17 cellular contexts compared by ENCODE assay signal in the genomic region with DNA sequence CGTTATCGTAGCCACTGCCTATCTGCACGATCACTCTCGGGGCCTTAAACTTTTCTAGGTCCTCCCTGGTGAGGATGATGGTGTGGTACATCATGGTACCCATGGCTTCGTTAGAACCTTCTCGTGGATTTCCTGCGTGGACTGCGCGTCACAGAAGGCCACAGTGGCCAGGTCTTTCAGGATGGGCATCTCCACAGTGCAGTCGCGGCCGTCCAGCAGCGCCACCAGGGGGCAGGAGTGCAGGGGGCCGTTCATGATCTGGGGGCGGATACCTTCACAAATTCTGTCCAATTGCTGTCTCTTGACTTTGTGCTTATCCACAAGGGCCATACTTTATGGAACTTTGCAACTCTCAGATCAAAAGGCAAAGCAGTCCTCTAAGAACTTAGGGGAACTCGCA.
DNase-seq lines count a peak whose midpoint lies in the region; FAIRE-seq and TF ChIP-seq lines count a peak whose summit lies in the region.
"Had no signal": no experiment of that assay in that cellular context is flagged by ENCODE, and none has a peak within 500 bp of the region (broad histone marks: within the 10 kb centered on the region; RNA-seq: fewer than 3 reads in every experiment).

No MANE protein-coding gene starts in this region.

- H3K4me3 ChIP-seq in Loucy (ENCODE audit: low read length, poor library complexity, severe bottlenecking) (no peak overlapping the region), H1 (ENCODE audit: extremely low read depth in 1 of 4, insufficient read depth in 2 of 4, low read depth in 3 of 4, low read length in 4 of 4) (no peak overlapping the region), neuronal stem cell (ENCODE audit: low read length in 2 of 2) (no peak overlapping the region)
- H3K4me3 ChIP-seq: left lung had no signal

- no peak for FAIRE-seq in H1 (lab: Jason Lieb, UNC)
- FAIRE-seq: G401.6 had no signal

- H3K9ac ChIP-seq in Loucy (ENCODE audit: low read depth, low read length, poor library complexity, severe bottlenecking) (no peak overlapping the region), H1 (replicated peaks in 1 of 4; ENCODE audit: extremely low read depth in 1 of 4, low read depth in 3 of 4, low read length in 3 of 4) (no peak overlapping the region), neuronal stem cell (ENCODE audit: low read depth, low read length, poor library complexity) (no peak overlapping the region)

- H3K4me1 ChIP-seq in Loucy (ENCODE audit: insufficient read depth, low read length, poor library complexity, severe bottlenecking) (no peaks in the 10 kb centered on the region), H1 (replicated peaks in 1 of 4; ENCODE audit: control insufficient read depth in 3 of 4, insufficient read depth in 4 of 4, low read length in 3 of 4) (no peaks in the 10 kb centered on the region), neuronal stem cell (ENCODE audit: control insufficient read depth in 2 of 2, insufficient read depth in 1 of 2, low read depth in 1 of 2, low read length in 2 of 2) (no peaks in the 10 kb centered on the region)
- H3K4me1 ChIP-seq: left lung had no signal

- 0 out of 2 replicates have a peak overlapping the region, but pooled peaks have one; percentile 30 for H2AK5ac ChIP-seq in H1 (ENCODE audit: low read depth, low read length)
- no peak overlapping the region for H2AK5ac ChIP-seq in neuronal stem cell (ENCODE audit: low read depth, low read length)

- H3K36me3 Mint-ChIP-seq in activated T-helper 2 cell treated with anti-CD3 and anti-CD28 coated beads, Interferon-gamma antibody, Interleukin-2, Interleukin-4, amounts not matched to agents 10 μg/mL and 5 μg/mL and 100 μg/mL, durations not matched to agents 14 hours and 24 hours and 36 hours (ENCODE audit: low read depth) = no peaks in the 10 kb centered on the region
- H3K36me3 Mint-ChIP-seq: activated naive CD8-positive, alpha-beta T cell treated with anti-CD3 and anti-CD28 coated beads for 36 hours; CD8-positive, alpha-beta T cell had no signal

- H3K23ac ChIP-seq in H1 (ENCODE audit: insufficient read length) (no peak overlapping the region), neuronal stem cell (ENCODE audit: low read depth, low read length, poor library complexity) (peak overlapping the region; percentile 91)

- H2BK15ac ChIP-seq in H1 (ENCODE audit: low read length) (no peak overlapping the region), neuronal stem cell (ENCODE audit: low read length) (no peak overlapping the region)

- CTCF ChIA-PET in H1 (lab: Charles Lee; ENCODE audit: partially characterized antibody) = interaction anchor here (0.6 to 6.1 kb wide), 21 partner anchors 10 to 397 kb away, joined by 3 to 45 read pairs (median 4); no protein-coding TSS in a partner anchor

- H3K9me3 Mint-ChIP-seq in activated T-helper 2 cell treated with anti-CD3 and anti-CD28 coated beads, Interferon-gamma antibody, Interleukin-2, Interleukin-4, amounts not matched to agents 10 μg/mL and 5 μg/mL and 100 μg/mL, durations not matched to agents 14 hours and 24 hours and 36 hours = no peaks in the 10 kb centered on the region
- H3K9me3 Mint-ChIP-seq: activated naive CD8-positive, alpha-beta T cell treated with anti-CD3 and anti-CD28 coated beads for 36 hours; CD8-positive, alpha-beta T cell had no signal

- WGBS in H1 (ENCODE audit: extremely low coverage in 1 of 2, insufficient coverage in 1 of 2, insufficient read length in 1 of 2, insufficient replicate concordance in 2 of 2, low coverage in 1 of 2, low lambda C conversion rate in 2 of 2, missing lambda C conversion rate in 1 of 2), 2 experiments = 81% methylated on average over 16 of the region's 16 CpGs; no CpG with 5 or more reads in 1 of the 2 experiments
- no CpG with 5 or more reads among the region's 16 CpGs for WGBS in neuronal stem cell (ENCODE audit: extremely low coverage in 2 of 2, insufficient read length in 2 of 2, insufficient replicate concordance in 1 of 2), 2 donors

- POLR2A ChIA-PET in H1 (lab: Charles Lee; ENCODE audit: partially characterized antibody) = no interaction called here

- no peaks in the 10 kb centered on the region for H4K20me1 ChIP-seq in Loucy (ENCODE audit: insufficient read depth, low read length, poor library complexity, severe bottlenecking)
- H4K20me1 ChIP-seq in H1 (replicated peaks in 1 of 2; ENCODE audit: control insufficient read depth in 1 of 2, insufficient read depth in 2 of 2, low read length in 2 of 2) = no peaks in the 10 kb centered on the region

- H3K79me2 ChIP-seq in Loucy (ENCODE audit: insufficient read depth, low read length) = no peaks in the 10 kb centered on the region
- H3K79me2 ChIP-seq in H1 (ENCODE audit: control insufficient read depth in 1 of 2, insufficient read depth in 2 of 2, low read length in 2 of 2) = no peaks in the 10 kb centered on the region

- no peak for TF ChIP-seq EP300 in H1 (IDR thresholded peaks at IDR 0.05; ENCODE audit: borderline replicate concordance in 1 of 2, low read depth in 2 of 2, low read length in 2 of 2)

- H3K14ac ChIP-seq in H1 (ENCODE audit: insufficient read length) = no peak overlapping the region
- H3K14ac ChIP-seq in neuronal stem cell (ENCODE audit: low read length) = no peak overlapping the region

- intact Hi-C loops in activated T-helper 2 cell treated with anti-CD3 and anti-CD28 coated beads, Interferon-gamma antibody, Interleukin-2, Interleukin-4, amounts not matched to agents 10 μg/mL and 5 μg/mL and 100 μg/mL, durations not matched to agents 14 hours and 24 hours and 36 hours (cut with micrococcal nuclease) = no loop called here

- H3K4me2 ChIP-seq in Loucy (ENCODE audit: low read depth, low read length, poor library complexity, severe bottlenecking) = no peak overlapping the region
- no peak overlapping the region for H3K4me2 ChIP-seq in H1 (ENCODE audit: insufficient read depth in 1 of 2, low read depth in 2 of 2, low read length in 2 of 2)
- H3K4me2 ChIP-seq in neuronal stem cell (ENCODE audit: insufficient read depth, low read length, poor library complexity, severe bottlenecking) = no peak overlapping the region

- H4K8ac ChIP-seq in H1 (ENCODE audit: extremely low read depth, insufficient read depth, low read length) (no peak overlapping the region), neuronal stem cell (ENCODE audit: low read depth, low read length) (no peak overlapping the region)

- no peak overlapping the region for H3K56ac ChIP-seq in H1 (replicated peaks; ENCODE audit: insufficient read length, low read depth, low read length)

- H2AFZ ChIP-seq in Loucy (ENCODE audit: low read length) (no peak overlapping the region), H1 (ENCODE audit: low read length) (no peak overlapping the region), neuronal stem cell (ENCODE audit: low read length) (no peak overlapping the region)

- H3K18ac ChIP-seq in H1 (ENCODE audit: extremely low read depth, low read length) = no peak overlapping the region
- no peak overlapping the region for H3K18ac ChIP-seq in neuronal stem cell (ENCODE audit: low read length)

- H3K79me1 ChIP-seq in H1 (ENCODE audit: low read depth, low read length) (no peaks in the 10 kb centered on the region), neuronal stem cell (ENCODE audit: low read depth, low read length) (no peaks in the 10 kb centered on the region)

- no peak overlapping the region for H3K4me3 Mint-ChIP-seq in activated T-helper 2 cell treated with anti-CD3 and anti-CD28 coated beads, Interferon-gamma antibody, Interleukin-2, Interleukin-4, amounts not matched to agents 10 μg/mL and 5 μg/mL and 100 μg/mL, durations not matched to agents 14 hours and 24 hours and 36 hours (ENCODE audit: low read depth)
- H3K4me3 Mint-ChIP-seq: activated naive CD8-positive, alpha-beta T cell treated with anti-CD3 and anti-CD28 coated beads for 36 hours; CD8-positive, alpha-beta T cell had no signal

- TF ChIP-seq POLR2A in H1 (IDR thresholded peaks at IDR 0.05; ENCODE audit: control extremely low read depth in 1 of 2, low read depth in 2 of 2, low read length in 2 of 2) = no peak

- H3K27me3 ChIP-seq in Loucy (ENCODE audit: insufficient read depth, low read length, poor library complexity, severe bottlenecking) (no peaks in the 10 kb centered on the region), H1 (replicated peaks in 1 of 4; ENCODE audit: control insufficient read depth in 3 of 4, extremely low read depth in 1 of 4, insufficient read depth in 3 of 4, low read length in 3 of 4) (no peaks in the 10 kb centered on the region), neuronal stem cell (ENCODE audit: control insufficient read depth in 3 of 3, insufficient read depth in 3 of 3, low read depth in 1 of 3, low read length in 3 of 3) (no peaks in the 10 kb centered on the region)
- H3K27me3 ChIP-seq: left lung had no signal

- no peak overlapping the region for H4K5ac ChIP-seq in H1 (ENCODE audit: insufficient read length, low read depth, low read length)

- H2BK5ac ChIP-seq in H1 (ENCODE audit: low read depth, low read length) (no peak overlapping the region), neuronal stem cell (ENCODE audit: low read length) (no peak overlapping the region)

- no peaks in the 10 kb centered on the region for H3K27me3 Mint-ChIP-seq in activated T-helper 2 cell treated with anti-CD3 and anti-CD28 coated beads, Interferon-gamma antibody, Interleukin-2, Interleukin-4, amounts not matched to agents 10 μg/mL and 5 μg/mL and 100 μg/mL, durations not matched to agents 14 hours and 24 hours and 36 hours (ENCODE audit: low read depth)

- no peaks in the 10 kb centered on the region for H3K9me2 ChIP-seq in Loucy (replicated peaks; ENCODE audit: low read depth, low read length)

- TF ChIP-seq CTCF in GM12873 (IDR thresholded peaks at IDR 0.05; ENCODE audit: insufficient read depth, low read depth, low read length, missing control alignments) (peak; percentile 32), Loucy (conservative IDR thresholded peaks at IDR 0.05; ENCODE audit: low read length) (peak; percentile 28; the same call in 1 of the 2 replicates), H1 (IDR thresholded peaks at IDR 0.05; ENCODE audit: control extremely low read depth in 1 of 3, insufficient read depth in 1 of 3, low read depth in 1 of 3, low read length in 3 of 3) (peak; percentile 56 to 76 (median 70))

- TF ChIP-seq RAD21 in H1 (IDR thresholded peaks at IDR 0.05 in 1 of 2, conservative IDR thresholded peaks at IDR 0.05 in 1 of 2; ENCODE audit: low read depth in 2 of 2, low read length in 2 of 2) = peak; percentile 59 to 68

- DNase-seq in H1 (ENCODE audit: low read depth in 1 of 2, low spot score in 2 of 2) = peak in 1 of 2 experiments; percentile 76
- DNase-seq in neuronal stem cell (ENCODE audit: low spot score) = no peak
- DNase-seq in activated T-helper 2 cell treated with anti-CD3 and anti-CD28 coated beads, Interferon-gamma antibody, Interleukin-2, Interleukin-4, amounts not matched to agents 10 μg/mL and 5 μg/mL and 100 μg/mL, durations not matched to agents 14 hours and 24 hours and 36 hours (ENCODE audit: low spot score) = no peak
- DNase-seq in NCI-H2227 (lab: John Stamatoyannopoulos, UW; ENCODE audit: unreplicated experiment) = no peak
- DNase-seq in stimulated activated CD4-positive, alpha-beta T cell treated with anti-CD3 and anti-CD28 coated beads, Interleukin-4, amount 100 ng/mL, for 4 hours = no peak
- DNase-seq: activated CD4-positive, CD25-positive, alpha-beta regulatory T cell treated with anti-CD3 and anti-CD28 coated beads, Interleukin-2, amount 50 U/mL, for 72 hours; activated naive CD8-positive, alpha-beta T cell treated with anti-CD3 and anti-CD28 coated beads for 36 hours; CD8-positive, alpha-beta T cell; cerebellar nuclear complex; hypothalamus; NCI-H446 treated with DMSO at 0.1 percent for 48 hours; retina; stimulated activated CD4-positive, alpha-beta T cell treated with anti-CD3 and anti-CD28 coated beads, Interleukin-2, amount 100 ng/mL, for 24 hours had no signal

- H3F3A ChIP-seq in Loucy (ENCODE audit: low read depth) = no peaks in the 10 kb centered on the region

- H3K23me2 ChIP-seq in H1 (ENCODE audit: low read depth, low read length) = no peaks in the 10 kb centered on the region

- no peak overlapping the region for H2BK20ac ChIP-seq in H1 (ENCODE audit: low read length)

- H3K27ac ChIP-seq in H1 (ENCODE audit: low read depth, low read length) = no peak overlapping the region
- H3K27ac ChIP-seq in neuronal stem cell (replicated peaks; ENCODE audit: low read length) = no peak overlapping the region
- H3K27ac ChIP-seq: left lung had no signal

- H2BK120ac ChIP-seq in H1 (replicated peaks; ENCODE audit: low read depth, low read length) (no peak overlapping the region), neuronal stem cell (ENCODE audit: low read depth, low read length) (no peak overlapping the region)

- H4K91ac ChIP-seq in H1 (replicated peaks; ENCODE audit: insufficient read length, low read length) = no peak overlapping the region
- no peak overlapping the region for H4K91ac ChIP-seq in neuronal stem cell (ENCODE audit: low read depth, low read length, poor library complexity)

- H3K27ac Mint-ChIP-seq in activated T-helper 2 cell treated with anti-CD3 and anti-CD28 coated beads, Interferon-gamma antibody, Interleukin-2, Interleukin-4, amounts not matched to agents 10 μg/mL and 5 μg/mL and 100 μg/mL, durations not matched to agents 14 hours and 24 hours and 36 hours = no peak overlapping the region
- H3K27ac Mint-ChIP-seq: activated naive CD8-positive, alpha-beta T cell treated with anti-CD3 and anti-CD28 coated beads for 36 hours; CD8-positive, alpha-beta T cell had no signal

- no peak overlapping the region for H3K4ac ChIP-seq in H1 (replicated peaks; ENCODE audit: insufficient read length, low read depth, low read length)
- no peak overlapping the region for H3K4ac ChIP-seq in neuronal stem cell (ENCODE audit: low read length)

- no peaks in the 10 kb centered on the region for H3K36me3 ChIP-seq in Loucy (ENCODE audit: insufficient read depth, low read length)
- no peaks in the 10 kb centered on the region for H3K36me3 ChIP-seq in H1 (ENCODE audit: control insufficient read depth in 2 of 4, insufficient read depth in 4 of 4, low read length in 3 of 4)
- H3K36me3 ChIP-seq in neuronal stem cell (replicated peaks in 1 of 2; ENCODE audit: control insufficient read depth in 2 of 2, insufficient read depth in 2 of 2, low read length in 2 of 2) = peaks cover 0 to 87% of the 10 kb centered on the region in 2 donors

- H3K4me1 Mint-ChIP-seq in activated T-helper 2 cell treated with anti-CD3 and anti-CD28 coated beads, Interferon-gamma antibody, Interleukin-2, Interleukin-4, amounts not matched to agents 10 μg/mL and 5 μg/mL and 100 μg/mL, durations not matched to agents 14 hours and 24 hours and 36 hours (ENCODE audit: low read depth) = no peaks in the 10 kb centered on the region
- H3K4me1 Mint-ChIP-seq: activated naive CD8-positive, alpha-beta T cell treated with anti-CD3 and anti-CD28 coated beads for 36 hours had no signal

- H2BK12ac ChIP-seq in H1 (ENCODE audit: low read depth, low read length) (no peak overlapping the region), neuronal stem cell (ENCODE audit: low read length) (no peak overlapping the region)

- H3K9me3 ChIP-seq in Loucy (ENCODE audit: insufficient read depth, low read depth, low read length) (no peaks in the 10 kb centered on the region), H1 (ENCODE audit: insufficient read depth in 2 of 2, low read depth in 1 of 2, low read length in 1 of 2) (no peaks in the 10 kb centered on the region), neuronal stem cell (replicated peaks in 1 of 2; ENCODE audit: control insufficient read depth in 2 of 2, insufficient read depth in 1 of 2, low read depth in 1 of 2, low read length in 2 of 2) (peaks cover 5 to 22% of the 10 kb centered on the region in 2 donors)
- H3K9me3 ChIP-seq: left lung had no signal
